11 cellular contexts compared by ENCODE assay signal in genomic region chr10:97024181-97025073, GRCh38.
A peak's percentile ranks its signal among the peaks of the same experiment; 100 is the strongest.
DNase-seq lines count a peak whose midpoint lies in the region; ATAC-seq and TF ChIP-seq lines count a peak whose summit lies in the region.
"Had no signal": no experiment of that assay in that cellular context is flagged by ENCODE, and none has a peak within 500 bp of the region (broad histone marks: within the 10 kb centered on the region; RNA-seq: fewer than 3 reads in every experiment).

No MANE protein-coding gene starts in this region.

- H3K9me3 ChIP-seq in vagina: no peaks in the 10 kb centered on the region
- H3K9me3 ChIP-seq: thyroid gland had no signal

- H3K27me3 ChIP-seq in vagina: no peaks in the 10 kb centered on the region
- H3K27me3 ChIP-seq: thyroid gland had no signal

- no peak overlapping the region for H3K27ac Mint-ChIP-seq in activated T-cell treated with anti-CD3 and anti-CD28 coated beads, Interleukin-2, amount 50 U/mL, for 72 hours

- POLR2A ChIA-PET in GM10248 (lab: Yijun Ruan, JAX): no interaction called here

- no peak overlapping the region for H3K4me3 Mint-ChIP-seq in activated T-cell treated with anti-CD3 and anti-CD28 coated beads, Interleukin-2, amount 50 U/mL, for 72 hours

- peak; percentile 54 for DNase-seq in GM10248 (ENCODE audit: extremely low spot score)
- peak; percentile 27 for DNase-seq in RPMI7951 (ENCODE audit: low read depth)
- peak; percentile 92 for DNase-seq in fibroblast of the aortic adventitia (ENCODE audit: low read depth)
- peak; percentile 25 for DNase-seq in retinal pigment epithelial cell (ENCODE audit: low read depth)
- DNase-seq in vagina (ENCODE audit: extremely low spot score in 2 of 2): no peak
- DNase-seq in ureter (ENCODE audit: low spot score): no peak
- no peak for DNase-seq in activated T-cell treated with anti-CD3 and anti-CD28 coated beads, Interleukin-2, amount 50 U/mL, for 72 hours
- DNase-seq in stimulated activated naive CD4-positive, alpha-beta T cell treated with Interleukin-2 at 50 U/mL for 16 hours (lab: John Stamatoyannopoulos, UW): no peak
- DNase-seq: central memory CD4-positive, alpha-beta T cell; naive B cell; thyroid gland had no signal

- ATAC-seq in activated T-cell treated with anti-CD3 and anti-CD28 coated beads, Interleukin-2, amount 50 U/mL, for 72 hours (replicated peaks in 1 of 2): no peak

- TF ChIP-seq POLR2A in vagina (IDR thresholded peaks at IDR 0.05): no peak

- H3K27ac ChIP-seq in vagina: no peak overlapping the region
- H3K27ac ChIP-seq: thyroid gland had no signal

- intact Hi-C loops in vagina (cut with DNase I): no loop called here

- H3K27me3 Mint-ChIP-seq in activated T-cell treated with anti-CD3 and anti-CD28 coated beads, Interleukin-2, amount 50 U/mL, for 72 hours (ENCODE audit: low read depth): no peaks in the 10 kb centered on the region

- no peaks in the 10 kb centered on the region for H3K36me3 Mint-ChIP-seq in activated T-cell treated with anti-CD3 and anti-CD28 coated beads, Interleukin-2, amount 50 U/mL, for 72 hours (ENCODE audit: insufficient read depth in 2 of 2)
- H3K36me3 Mint-ChIP-seq: naive B cell had no signal

- CTCF ChIA-PET in GM10248 (lab: Yijun Ruan, JAX): interaction anchor here (0.7 to 6.2 kb wide), 51 partner anchors 7 to 631 kb away, joined by 3 to 136 read pairs (median 5); no protein-coding TSS in a partner anchor

- H3K4me3 ChIP-seq in fibroblast of the aortic adventitia (ENCODE audit: low read depth, low read length) (peak overlapping the region; percentile 46), retinal pigment epithelial cell (ENCODE audit: low read length) (no peak overlapping the region), vagina (no peak overlapping the region)
- H3K4me3 ChIP-seq: thyroid gland had no signal

- no peaks in the 10 kb centered on the region for H3K36me3 ChIP-seq in vagina
- H3K36me3 ChIP-seq: thyroid gland had no signal

- peaks cover 11% of the 10 kb centered on the region for H3K4me1 Mint-ChIP-seq in activated T-cell treated with anti-CD3 and anti-CD28 coated beads, Interleukin-2, amount 50 U/mL, for 72 hours (ENCODE audit: low read depth)

- no peaks in the 10 kb centered on the region for H3K9me3 Mint-ChIP-seq in activated T-cell treated with anti-CD3 and anti-CD28 coated beads, Interleukin-2, amount 50 U/mL, for 72 hours
- H3K9me3 Mint-ChIP-seq: naive B cell had no signal

- TF ChIP-seq CTCF in GM10248 (IDR thresholded peaks at IDR 0.05; ENCODE audit: control extremely low read depth, extremely low read depth, low read depth, missing control alignments) (no peak), fibroblast of the aortic adventitia (IDR thresholded peaks at IDR 0.05; ENCODE audit: insufficient read depth, low read length) (no peak), retinal pigment epithelial cell (conservative IDR thresholded peaks at IDR 0.05; ENCODE audit: low read depth, low read length) (no peak), vagina (IDR thresholded peaks at IDR 0.05) (no peak)

- peaks cover 22% of the 10 kb centered on the region for H3K4me1 ChIP-seq in vagina
- H3K4me1 ChIP-seq: thyroid gland had no signal

Comparison
In these comparisons a context has a peak if more than half of its experiments do, and no peak if none do; other contexts are left out.
1. DNase-seq: peak in GM10248 (single experiment), RPMI7951 (single experiment), fibroblast of the aortic adventitia (single experiment) and retinal pigment epithelial cell (single experiment); none in vagina (0 of 2), ureter (single experiment), activated T-cell treated with anti-CD3 and anti-CD28 coated beads, Interleukin-2, amount 50 U/mL, for 72 hours (0 of 2) and stimulated activated naive CD4-positive, alpha-beta T cell treated with Interleukin-2 at 50 U/mL for 16 hours (single experiment).